1 cellular context compared by ENCODE assay signal in the genomic region with DNA sequence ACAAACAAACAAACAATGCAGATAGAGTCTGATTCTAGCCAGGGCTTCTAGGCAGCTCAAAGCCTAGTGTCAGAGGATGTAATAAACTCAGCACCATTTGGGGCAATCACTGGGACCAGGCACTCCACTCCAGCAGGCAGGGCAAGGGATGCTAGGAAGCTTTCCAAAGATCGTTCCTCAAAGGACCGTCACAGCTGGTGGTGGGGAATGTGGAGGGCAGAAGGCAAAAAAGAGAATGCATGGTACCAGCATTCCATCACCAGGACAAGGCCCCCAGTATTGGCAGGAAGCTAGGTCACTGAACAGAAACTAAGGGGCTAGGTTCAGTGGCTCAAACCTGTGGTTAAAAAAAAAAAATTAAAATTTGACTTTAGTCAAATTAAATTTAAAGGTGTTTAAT.
TF ChIP-seq lines count a peak whose summit lies in the region.

No MANE protein-coding gene starts in this region.

TF ChIP-seq in H1, 55 proteins besides CTCF, POLR2A, EP300 and RAD21:
- TF ChIP-seq TEAD4 (IDR thresholded peaks at IDR 0.05; ENCODE audit: low read depth, low read length), result peak; percentile 92
- no peak for TF ChIP-seq RBBP5 (IDR thresholded peaks at IDR 0.05; ENCODE audit: borderline replicate concordance, low read depth, low read length)
- no peak for TF ChIP-seq TAF7 (optimal IDR thresholded peaks at IDR 0.05; ENCODE audit: borderline replicate concordance, low read depth, low read length)
- no peak for TF ChIP-seq ZNF274 (IDR thresholded peaks at IDR 0.05; ENCODE audit: borderline replicate concordance, extremely low read depth, low read length)
- TF ChIP-seq KDM4A (IDR thresholded peaks at IDR 0.05; ENCODE audit: low read depth, low read length, severe bottlenecking), result no peak
- no peak for TF ChIP-seq POLR2AphosphoS5 (IDR thresholded peaks at IDR 0.05; ENCODE audit: low read depth, low read length)
- no peak for TF ChIP-seq CHD2 (IDR thresholded peaks at IDR 0.05; ENCODE audit: low read length)
- no peak for TF ChIP-seq HDAC2 (IDR thresholded peaks at IDR 0.05; ENCODE audit: borderline replicate concordance in 1 of 2, low read depth in 2 of 2, low read length in 2 of 2)
- peak; percentile 59; the same call in 1 of the 2 replicates for TF ChIP-seq YY1 (IDR thresholded peaks at IDR 0.05; ENCODE audit: low read depth, low read length)
- no peak for TF ChIP-seq NANOG (IDR thresholded peaks at IDR 0.05; ENCODE audit: insufficient read depth, low read depth, low read length, poor library complexity, severe bottlenecking)
- no peak for TF ChIP-seq RXRA (IDR thresholded peaks at IDR 0.05; ENCODE audit: insufficient read depth, low read depth, low read length)
- no peak for TF ChIP-seq GABPA (IDR thresholded peaks at IDR 0.05; ENCODE audit: borderline replicate concordance, insufficient read depth, low read length)
- no peak for TF ChIP-seq SAP30 (IDR thresholded peaks at IDR 0.05; ENCODE audit: insufficient read depth, insufficient replicate concordance, low read length)
TF ChIP-seq in H1: peak in this region for 2.
